In genomic region chr15:28281876-28282275, GRCh38 we compare ENCODE assay signal across 24 cellular contexts. TPM values are rescaled to one million over a fixed set of nuclear protein-coding genes. Genes with fewer than 3 reads are reported as not detected.
A peak's percentile ranks its signal among the peaks of the same experiment; 100 is the strongest.
DNase-seq lines count a peak whose midpoint lies in the region; ATAC-seq and TF ChIP-seq lines count a peak whose summit lies in the region.
"Had no signal": no experiment of that assay in that cellular context is flagged by ENCODE, and none has a peak within 500 bp of the region (broad histone marks: within the 10 kb centered on the region; RNA-seq: fewer than 3 reads in every experiment).

No MANE protein-coding gene starts in this region.

- H3K4me3 ChIP-seq in HUES48 (ENCODE audit: low read depth, low read length) = no peak overlapping the region
- H3K4me3 ChIP-seq in heart right ventricle = no peak overlapping the region
- H3K4me3 ChIP-seq in trophoblast cell (ENCODE audit: low read depth, low read length) = no peak overlapping the region
- H3K4me3 ChIP-seq: A549, GM12878, GM23248, SJCRH30 had no signal

- no peak overlapping the region for H3K18ac ChIP-seq in trophoblast cell (ENCODE audit: low read length)

- H3K36me3 ChIP-seq in HUES48 (ENCODE audit: control insufficient read depth, insufficient read depth, low read length) (peaks cover 20% of the 10 kb centered on the region), heart right ventricle (peaks cover 0 to 44% (median 0%) of the 10 kb centered on the region in 9 donors), trophoblast cell (ENCODE audit: control insufficient read depth in 1 of 2, insufficient read depth in 2 of 2, low read length in 2 of 2) (peaks cover 0 to 4% of the 10 kb centered on the region in 2 experiments)

- in situ Hi-C loops in ACHN (cut with HindIII; ENCODE audit: low pct_ligation_motif_present, low pct_unique_long_range_greater_than_20kb, low sequenced_read_pairs) = no loop called here

- H3K79me1 ChIP-seq in trophoblast cell (ENCODE audit: low read length) = no peaks in the 10 kb centered on the region

- H2AK5ac ChIP-seq in trophoblast cell (ENCODE audit: low read length) = no peak overlapping the region

- peak overlapping the region; percentile 4 for H3K4me2 ChIP-seq in trophoblast cell (ENCODE audit: low read length)
- H3K4me2 ChIP-seq: A549 had no signal

- no peak overlapping the region for H2BK12ac ChIP-seq in trophoblast cell (ENCODE audit: low read length)

- intact Hi-C loops in heart right ventricle (cut with DNase I) = no loop called here

- H3K4me1 ChIP-seq in HUES48 (ENCODE audit: control insufficient read depth, insufficient read depth, low read length) = no peaks in the 10 kb centered on the region
- H3K4me1 ChIP-seq in heart right ventricle = peaks cover 0 to 34% (median 21%) of the 10 kb centered on the region in 9 donors
- H3K4me1 ChIP-seq in trophoblast cell (ENCODE audit: control insufficient read depth in 1 of 2, insufficient read depth in 2 of 2, low read length in 2 of 2) = peaks cover 10 to 11% of the 10 kb centered on the region in 2 experiments
- H3K4me1 ChIP-seq: A549, BE2C, SJCRH30 had no signal

- TF ChIP-seq CTCF in heart right ventricle (IDR thresholded peaks at IDR 0.05) = no peak

- no peak overlapping the region for H3K23ac ChIP-seq in trophoblast cell (ENCODE audit: low read length)

- H3K14ac ChIP-seq in trophoblast cell (ENCODE audit: low read length) = no peak overlapping the region

- no peak overlapping the region for H3K4ac ChIP-seq in trophoblast cell (ENCODE audit: low read depth, low read length)

- no peak overlapping the region for H2AFZ ChIP-seq in trophoblast cell (ENCODE audit: insufficient read depth, low read length, poor library complexity)
- H2AFZ ChIP-seq: GM23248 had no signal

- 0 out of 2 replicates have a peak overlapping the region, but pooled peaks have one; percentile 18 for H3K9ac ChIP-seq in HUES48 (ENCODE audit: low read depth, low read length)
- H3K9ac ChIP-seq in trophoblast cell (ENCODE audit: low read length) = no peak overlapping the region
- H3K9ac ChIP-seq: GM23248 had no signal

- H3K79me2 ChIP-seq in trophoblast cell (ENCODE audit: control insufficient read depth, insufficient read depth, low read length, poor library complexity) = no peaks in the 10 kb centered on the region

- ATAC-seq in heart right ventricle (peak in 5 of 8 donors; percentile 37 to 67 (median 49)), GM21619 (IDR thresholded peaks at IDR 0.05; ENCODE audit: unreplicated experiment) (no peak)
- ATAC-seq: A549, GM12878, Panc1 had no signal

- H4K91ac ChIP-seq in trophoblast cell (ENCODE audit: low read depth, low read length) = no peak overlapping the region

- no peak overlapping the region for H2BK5ac ChIP-seq in trophoblast cell (ENCODE audit: low read depth, low read length, poor library complexity)

- H3K27me3 ChIP-seq in HUES48 (ENCODE audit: control insufficient read depth, insufficient read depth, low read length) = no peaks in the 10 kb centered on the region
- H3K27me3 ChIP-seq in heart right ventricle = no peaks in the 10 kb centered on the region
- H3K27me3 ChIP-seq in trophoblast cell (ENCODE audit: insufficient read depth, low read length) = no peaks in the 10 kb centered on the region
- H3K27me3 ChIP-seq: BE2C, SJCRH30 had no signal

- no peak overlapping the region for H2BK120ac ChIP-seq in trophoblast cell (ENCODE audit: insufficient read depth, low read length, poor library complexity)

- H4K8ac ChIP-seq in trophoblast cell (ENCODE audit: low read depth, low read length) = no peak overlapping the region

- H3K9me3 ChIP-seq in HUES48 (ENCODE audit: control insufficient read depth, insufficient read depth, low read length) (no peaks in the 10 kb centered on the region), heart right ventricle (peaks cover 0 to 7% (median 0%) of the 10 kb centered on the region in 11 donors), trophoblast cell (ENCODE audit: insufficient read depth, low read depth, low read length) (no peaks in the 10 kb centered on the region)
- H3K9me3 ChIP-seq: A549, BE2C, SJCRH30 had no signal

- DNase-seq in ELF-1 (ENCODE audit: low read depth, low spot score) (peak; percentile 46), heart right ventricle (no peak), trophoblast cell (no peak), ACHN (no peak)
- DNase-seq in activated CD4-positive, alpha-beta T cell treated with anti-CD3 and anti-CD28 coated beads for 48 hours = no peak
- DNase-seq: BE2C; DMS79; GM23248; HCEC 1CT; KBM-7; NCI-H1105; NCI-H146; NCI-H2029 treated with DMSO at 0.1 percent for 48 hours; NCI-H226; NCI-H510A treated with DMSO at 0.1 percent for 48 hours; NCI-H748 treated with DMSO at 0.1 percent for 48 hours; NK-92 treated with Interleukin-12 subunit alpha and Interleukin-12 subunit beta, amount 100 ng/mL, for 24 hours; SJCRH30 had no signal

- 55 to 76% methylated on average over 7 of the region's 7 CpGs for WGBS in heart right ventricle, 2 donors
- no CpG with 5 or more reads among the region's 7 CpGs for WGBS in trophoblast cell (ENCODE audit: extremely low coverage, insufficient coverage, insufficient read length)

- H4K12ac ChIP-seq in trophoblast cell (ENCODE audit: low read depth, low read length) = no peak overlapping the region

- no peak overlapping the region for H3K27ac ChIP-seq in HUES48 (ENCODE audit: low read depth, low read length)
- H3K27ac ChIP-seq in heart right ventricle = no peak overlapping the region
- no peak overlapping the region for H3K27ac ChIP-seq in trophoblast cell (ENCODE audit: low read depth, low read length)
- H3K27ac ChIP-seq: A549, GM23248, HL-60, SJCRH30 had no signal

RNA-seq across cellular contexts. Expression of gene HERC2, which starts 40.1 kb away (rescaled TPM):
- 10 to 100 TPM; 54.0 to 77.0 (median 62.3) TPM for total RNA-seq in heart right ventricle
- 10 to 100 TPM; 24.4 to 41.4 TPM for polyA plus RNA-seq in heart right ventricle
- 22.1 and 22.6 TPM in 2 replicates for polyA plus RNA-seq in trophoblast cell (2013)
